Comparison of ENCODE assay signal across 8 cellular contexts in genomic region chr1:84301759-84302380, GRCh38. TPM values are rescaled to one million over a fixed set of nuclear protein-coding genes. Genes with fewer than 3 reads are reported as not detected.
DNase-seq lines count a peak whose midpoint lies in the region; TF ChIP-seq lines count a peak whose summit lies in the region.

No MANE protein-coding gene starts in this region.

- peak overlapping the region; percentile 84 for H2AFZ ChIP-seq in osteoblast (ENCODE audit: low read length)

- H3K9me3 Mint-ChIP-seq in chondrocyte (ENCODE audit: low read depth) = peaks cover 2% of the 10 kb centered on the region

- peaks cover 21% of the 10 kb centered on the region for H3K4me1 ChIP-seq in osteoblast (ENCODE audit: insufficient read depth, low read length)

- DNase-seq in DMS 273 treated with DMSO at 0.1 percent for 48 hours (lab: John Stamatoyannopoulos, UW) (peak; percentile 12), MV-4-11 (lab: John Stamatoyannopoulos, UW) (peak; percentile 24), chondrocyte (ENCODE audit: low spot score) (no peak), osteoblast (ENCODE audit: insufficient read length, low spot score, missing footprints) (no peak), HPDE6-E6E7 (ENCODE audit: extremely low spot score) (no peak), GM03348 (ENCODE audit: low spot score) (no peak)
- no peak for DNase-seq in activated CD4-positive, alpha-beta T cell treated with anti-CD3 and anti-CD28 coated beads for 1 hour
- DNase-seq in activated effector memory CD4-positive, alpha-beta T cell treated with Interleukin-2 at 50 U/mL for 16 hours = no peak

- TF ChIP-seq CTCF in chondrocyte (IDR thresholded peaks at IDR 0.05) = no peak
- TF ChIP-seq CTCF in osteoblast (IDR thresholded peaks at IDR 0.05; ENCODE audit: extremely low read depth, low read depth, low read length) = no peak

- no peaks in the 10 kb centered on the region for H3K9me3 ChIP-seq in osteoblast (ENCODE audit: low read depth, low read length)

- H3K79me2 ChIP-seq in osteoblast (ENCODE audit: insufficient read depth, low read length) = no peaks in the 10 kb centered on the region

- H3K27me3 Mint-ChIP-seq in chondrocyte (ENCODE audit: low read depth) = no peaks in the 10 kb centered on the region

- peak overlapping the region; percentile 67 for H3K4me3 Mint-ChIP-seq in chondrocyte (ENCODE audit: unreplicated experiment)

- H3K4me2 ChIP-seq in osteoblast (ENCODE audit: insufficient read depth, low read length) = peak overlapping the region; percentile 74

- no peaks in the 10 kb centered on the region for H4K20me1 ChIP-seq in osteoblast (ENCODE audit: insufficient read depth, low read length)

- H3K27ac Mint-ChIP-seq in chondrocyte (ENCODE audit: unreplicated experiment) = peak overlapping the region; percentile 32

- H3K36me3 Mint-ChIP-seq in chondrocyte (ENCODE audit: low read depth) = peaks cover 1% of the 10 kb centered on the region

- H3K27me3 ChIP-seq in osteoblast (ENCODE audit: insufficient read depth, low read length) = no peaks in the 10 kb centered on the region

- peak overlapping the region; percentile 54 for H3K4me3 ChIP-seq in osteoblast (ENCODE audit: insufficient read depth, low read length)

- peaks cover 49% of the 10 kb centered on the region for H3K4me1 Mint-ChIP-seq in chondrocyte (ENCODE audit: low read depth)

- no peaks in the 10 kb centered on the region for H3K36me3 ChIP-seq in osteoblast (ENCODE audit: insufficient read depth, low read length)

- peak overlapping the region; percentile 24 for H3K27ac ChIP-seq in osteoblast (ENCODE audit: low read depth, low read length)

RNA-seq across cellular contexts. Expression of gene SAMD13, which starts 0.4 kb away (rescaled TPM):
- total RNA-seq in chondrocyte (0.65 to 1.4 TPM (median 0.92 TPM) in 3 replicates), osteoblast (under 0.01 and 0.29 TPM in 2 replicates)

Comparison
In these comparisons a context has a peak if more than half of its experiments do, and no peak if none do; other contexts are left out.
1. DNase-seq: peak in DMS 273 treated with DMSO at 0.1 percent for 48 hours (single experiment) and MV-4-11 (single experiment); none in chondrocyte (single experiment), osteoblast (single experiment), HPDE6-E6E7 (single experiment), activated CD4-positive, alpha-beta T cell treated with anti-CD3 and anti-CD28 coated beads for 1 hour (single experiment), activated effector memory CD4-positive, alpha-beta T cell treated with Interleukin-2 at 50 U/mL for 16 hours (single experiment) and GM03348 (single experiment).